22 cellular contexts compared by ENCODE assay signal in the genomic region with DNA sequence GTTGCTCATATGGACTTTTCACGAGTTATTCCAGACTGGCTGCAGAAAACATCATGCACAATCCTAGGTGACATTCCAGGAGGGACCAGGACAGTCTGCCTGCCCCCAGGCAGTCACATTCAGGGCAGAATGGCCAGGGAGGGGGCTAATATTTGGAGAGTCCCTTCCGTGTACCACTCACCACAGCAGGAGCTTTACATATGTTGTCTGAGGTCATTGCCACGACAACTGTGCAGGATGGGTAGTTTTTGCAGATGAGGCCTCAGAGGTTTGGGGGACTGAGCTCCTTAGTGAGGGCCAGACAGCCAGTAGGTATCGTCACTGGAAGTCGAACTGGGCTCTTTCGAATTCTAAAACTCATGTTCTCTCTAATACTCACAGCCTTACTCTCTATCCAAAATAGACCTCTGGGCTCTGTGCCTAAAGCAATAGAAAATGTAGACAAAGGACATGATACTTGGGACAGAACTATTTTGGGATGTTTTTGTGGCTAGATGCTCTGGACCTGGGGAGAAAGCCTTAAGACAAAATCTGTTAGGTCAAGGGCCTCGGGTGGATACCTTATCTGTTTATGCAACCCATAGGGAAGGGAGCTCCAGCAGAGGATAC.
DNase-seq lines count a peak whose midpoint lies in the region; ATAC-seq, FAIRE-seq and TF ChIP-seq lines count a peak whose summit lies in the region.
"Had no signal": no experiment of that assay in that cellular context is flagged by ENCODE, and none has a peak within 500 bp of the region (broad histone marks: within the 10 kb centered on the region; RNA-seq: fewer than 3 reads in every experiment).

No MANE protein-coding gene starts in this region.

- H3K4me1 Mint-ChIP-seq in CD4-positive, alpha-beta T cell (ENCODE audit: low read depth): peaks cover 6% of the 10 kb centered on the region

- H3K36me3 ChIP-seq in right atrium auricular region (no peaks in the 10 kb centered on the region), H1 (ENCODE audit: control insufficient read depth in 2 of 4, insufficient read depth in 4 of 4, low read length in 3 of 4) (no peaks in the 10 kb centered on the region), left ventricle myocardium inferior (no peaks in the 10 kb centered on the region)
- H3K36me3 ChIP-seq: BLaER1 treated with 17β-estradiol and CSF1 and Interleukin-3, amounts not matched to agents 10 nM and 100 nM had no signal

- POLR2A ChIA-PET in H1 (lab: Charles Lee; ENCODE audit: partially characterized antibody): no interaction called here
- POLR2A ChIA-PET in CD4-positive, alpha-beta T cell (lab: Charles Lee): no interaction called here

- WGBS in H1 (ENCODE audit: extremely low coverage in 1 of 2, insufficient coverage in 1 of 2, insufficient read length in 1 of 2, insufficient replicate concordance in 2 of 2, low coverage in 1 of 2, low lambda C conversion rate in 2 of 2, missing lambda C conversion rate in 1 of 2), 2 experiments: 90% methylated on average over 7 of the region's 7 CpGs; no CpG with 5 or more reads in 1 of the 2 experiments

- H3K27me3 ChIP-seq in right atrium auricular region: no peaks in the 10 kb centered on the region
- no peaks in the 10 kb centered on the region; a peak in 1 of 7 replicates for H3K27me3 ChIP-seq in H1 (replicated peaks in 1 of 4; ENCODE audit: control insufficient read depth in 3 of 4, extremely low read depth in 1 of 4, insufficient read depth in 3 of 4, low read length in 3 of 4)
- peaks cover 26% of the 10 kb centered on the region for H3K27me3 ChIP-seq in left ventricle myocardium inferior (ENCODE audit: low read depth)
- H3K27me3 ChIP-seq in CD4-positive, alpha-beta T cell (ENCODE audit: control insufficient read depth, insufficient read depth, low read length): no peaks in the 10 kb centered on the region
- H3K27me3 ChIP-seq: BLaER1 treated with 17β-estradiol and CSF1 and Interleukin-3, amounts not matched to agents 10 nM and 100 nM had no signal

- H3K4ac ChIP-seq in H1 (replicated peaks; ENCODE audit: insufficient read length, low read depth, low read length): no peak overlapping the region

- H3K9me3 ChIP-seq in right atrium auricular region: no peaks in the 10 kb centered on the region
- no peaks in the 10 kb centered on the region for H3K9me3 ChIP-seq in H1 (ENCODE audit: insufficient read depth in 2 of 2, low read depth in 1 of 2, low read length in 1 of 2)
- H3K9me3 ChIP-seq in left ventricle myocardium inferior (replicated peaks): no peaks in the 10 kb centered on the region
- no peaks in the 10 kb centered on the region for H3K9me3 ChIP-seq in CD4-positive, alpha-beta T cell (ENCODE audit: control insufficient read depth, low read length)
- H3K9me3 ChIP-seq: Caco-2 had no signal

- no peak overlapping the region for H2AFZ ChIP-seq in H1 (ENCODE audit: low read length)

- no peak overlapping the region for H3K4me2 ChIP-seq in H1 (ENCODE audit: insufficient read depth in 1 of 2, low read depth in 2 of 2, low read length in 2 of 2)

- H4K20me1 ChIP-seq in H1 (replicated peaks in 1 of 2; ENCODE audit: control insufficient read depth in 1 of 2, insufficient read depth in 2 of 2, low read length in 2 of 2): no peaks in the 10 kb centered on the region
- H4K20me1 ChIP-seq: BLaER1 treated with 17β-estradiol and CSF1 and Interleukin-3, amounts not matched to agents 10 nM and 100 nM had no signal

- H2BK5ac ChIP-seq in H1 (ENCODE audit: low read depth, low read length): no peak overlapping the region

- H3K14ac ChIP-seq in H1 (ENCODE audit: insufficient read length): no peak overlapping the region

- CTCF ChIA-PET in H1 (lab: Charles Lee; ENCODE audit: partially characterized antibody): interaction anchor here (0.7 to 2.5 kb wide), 21 partner anchors 9 to 816 kb away, joined by 3 to 9 read pairs (median 4); no protein-coding TSS in a partner anchor
- CTCF ChIA-PET in CD4-positive, alpha-beta T cell (lab: Charles Lee): no interaction called here

- no peak for FAIRE-seq in H1 (lab: Jason Lieb, UNC)
- FAIRE-seq: A204.1, G401.6, GM12878, HTR-8/SVneo had no signal

- H3K23me2 ChIP-seq in H1 (ENCODE audit: low read depth, low read length): no peaks in the 10 kb centered on the region

- peak; percentile 57 for ATAC-seq in Right ventricle myocardium inferior
- peak; percentile 81 for ATAC-seq in sciatic nerve
- ATAC-seq in CD4-positive, alpha-beta T cell (ENCODE audit: poor library complexity): no peak
- ATAC-seq in HG03520 (IDR thresholded peaks at IDR 0.05; ENCODE audit: unreplicated experiment): no peak
- ATAC-seq in GM21390 (IDR thresholded peaks at IDR 0.05; ENCODE audit: unreplicated experiment): no peak
- ATAC-seq: CD8-positive, alpha-beta T cell; PC-3 had no signal

- H2BK20ac ChIP-seq in H1 (ENCODE audit: low read length): peak overlapping the region; percentile 62; the same call in 1 of the 2 replicates

- no peak overlapping the region for H2AK5ac ChIP-seq in H1 (ENCODE audit: low read depth, low read length)

- H3K4me1 ChIP-seq in right atrium auricular region (peaks cover 0 to 8% of the 10 kb centered on the region in 2 donors), H1 (replicated peaks in 1 of 4; ENCODE audit: control insufficient read depth in 3 of 4, insufficient read depth in 4 of 4, low read length in 3 of 4) (no peaks in the 10 kb centered on the region), left ventricle myocardium inferior (peaks cover 14% of the 10 kb centered on the region)
- H3K4me1 ChIP-seq: Caco-2 had no signal

- no peak for TF ChIP-seq RAD21 in H1 (IDR thresholded peaks at IDR 0.05 in 1 of 2, conservative IDR thresholded peaks at IDR 0.05 in 1 of 2; ENCODE audit: low read depth in 2 of 2, low read length in 2 of 2)

- no peak overlapping the region for H3K27ac Mint-ChIP-seq in CD4-positive, alpha-beta T cell
- H3K27ac Mint-ChIP-seq: CD8-positive, alpha-beta T cell had no signal

- no peak overlapping the region for H3K4me3 ChIP-seq in right atrium auricular region
- H3K4me3 ChIP-seq in H1 (ENCODE audit: extremely low read depth in 1 of 4, insufficient read depth in 2 of 4, low read depth in 3 of 4, low read length in 4 of 4): no peak overlapping the region
- no peak overlapping the region for H3K4me3 ChIP-seq in left ventricle myocardium inferior
- H3K4me3 ChIP-seq: BLaER1 treated with 17β-estradiol and CSF1 and Interleukin-3, amounts not matched to agents 10 nM and 100 nM; GM12878; K562 had no signal

- no peaks in the 10 kb centered on the region for H3K9me3 Mint-ChIP-seq in CD4-positive, alpha-beta T cell
- H3K9me3 Mint-ChIP-seq: CD8-positive, alpha-beta T cell had no signal

- H2BK12ac ChIP-seq in H1 (ENCODE audit: low read depth, low read length): peak overlapping the region; percentile 12; the same call in 1 of the 2 replicates

- no peak overlapping the region for H4K5ac ChIP-seq in H1 (ENCODE audit: insufficient read length, low read depth, low read length)

- no peak overlapping the region for H3K4me3 Mint-ChIP-seq in CD4-positive, alpha-beta T cell
- H3K4me3 Mint-ChIP-seq: CD8-positive, alpha-beta T cell had no signal

- no peak overlapping the region for H2BK120ac ChIP-seq in H1 (replicated peaks; ENCODE audit: low read depth, low read length)

- no peak overlapping the region for H3K9ac ChIP-seq in H1 (replicated peaks in 1 of 4; ENCODE audit: extremely low read depth in 1 of 4, low read depth in 3 of 4, low read length in 3 of 4)
- H3K9ac ChIP-seq: BLaER1 treated with 17β-estradiol and CSF1 and Interleukin-3, amounts not matched to agents 10 nM and 100 nM had no signal

- H3K36me3 Mint-ChIP-seq in CD4-positive, alpha-beta T cell (ENCODE audit: low read depth): no peaks in the 10 kb centered on the region
- H3K36me3 Mint-ChIP-seq: CD8-positive, alpha-beta T cell had no signal

- no peak overlapping the region for H3K23ac ChIP-seq in H1 (ENCODE audit: insufficient read length)

- TF ChIP-seq CTCF in right atrium auricular region (IDR thresholded peaks at IDR 0.05): no peak
- no peak for TF ChIP-seq CTCF in H1 (IDR thresholded peaks at IDR 0.05; ENCODE audit: control extremely low read depth in 1 of 3, insufficient read depth in 1 of 3, low read depth in 1 of 3, low read length in 3 of 3)
- no peak for TF ChIP-seq CTCF in left ventricle myocardium inferior (IDR thresholded peaks at IDR 0.05; ENCODE audit: borderline replicate concordance)
- TF ChIP-seq CTCF in CD4-positive, alpha-beta T cell (IDR thresholded peaks at IDR 0.05): no peak

- intact Hi-C loops in Right ventricle myocardium inferior (cut with DNase I) (loop anchor here (5.0 kb wide), 2 partner anchors 95 to 340 kb away; partner anchors contain the start of gene MAF), left ventricle myocardium inferior (cut with micrococcal nuclease) (no loop called here), sciatic nerve (cut with DNase I) (no loop called here)
- intact Hi-C loops in CD4-positive, alpha-beta T cell (cut with DNase I, micrococcal nuclease): no loop called here

- H3K79me1 ChIP-seq in H1 (ENCODE audit: low read depth, low read length): no peaks in the 10 kb centered on the region

- TF ChIP-seq POLR2A in H1 (IDR thresholded peaks at IDR 0.05; ENCODE audit: control extremely low read depth in 1 of 2, low read depth in 2 of 2, low read length in 2 of 2): no peak

- H3K27ac ChIP-seq in right atrium auricular region (no peak overlapping the region), H1 (ENCODE audit: low read depth, low read length) (no peak overlapping the region), left ventricle myocardium inferior (replicated peaks) (peak overlapping the region; percentile 79)
- no peak overlapping the region for H3K27ac ChIP-seq in CD4-positive, alpha-beta T cell (ENCODE audit: low read depth, low read length)
- H3K27ac ChIP-seq: BLaER1 treated with 17β-estradiol and CSF1 and Interleukin-3, amounts not matched to agents 10 nM and 100 nM had no signal

- no peak for TF ChIP-seq EP300 in H1 (IDR thresholded peaks at IDR 0.05; ENCODE audit: borderline replicate concordance in 1 of 2, low read depth in 2 of 2, low read length in 2 of 2)

- H4K8ac ChIP-seq in H1 (ENCODE audit: extremely low read depth, insufficient read depth, low read length): no peak overlapping the region

- H3K27me3 Mint-ChIP-seq in CD4-positive, alpha-beta T cell: peaks cover 38% of the 10 kb centered on the region

- no peak overlapping the region for H3K56ac ChIP-seq in H1 (replicated peaks; ENCODE audit: insufficient read length, low read depth, low read length)

- H2BK15ac ChIP-seq in H1 (ENCODE audit: low read length): peak overlapping the region; percentile 32; the same call in 1 of the 2 replicates

- H3K79me2 ChIP-seq in H1 (ENCODE audit: control insufficient read depth in 1 of 2, insufficient read depth in 2 of 2, low read length in 2 of 2): no peaks in the 10 kb centered on the region

- H4K91ac ChIP-seq in H1 (replicated peaks; ENCODE audit: insufficient read length, low read length): no peak overlapping the region

- no peak for DNase-seq in Right ventricle myocardium inferior (ENCODE audit: missing footprints)
- no peak for DNase-seq in right atrium auricular region (ENCODE audit: low spot score)
- no peak for DNase-seq in H1 (ENCODE audit: low read depth in 1 of 2, low spot score in 2 of 2)
- no peak for DNase-seq in left ventricle myocardium inferior
- no peak for DNase-seq in sciatic nerve (ENCODE audit: low spot score)
- no peak for DNase-seq in CD4-positive, alpha-beta T cell
- DNase-seq: MM.1S, NCI-H1417, NCI-H187 treated with DMSO at 0.1 percent for 48 hours, NCI-H2171 treated with DMSO at 0.1 percent for 48 hours, NCI-H524 treated with DMSO at 0.1 percent for 48 hours, PC-3 had no signal

- no peak overlapping the region for H3K18ac ChIP-seq in H1 (ENCODE audit: extremely low read depth, low read length)

Comparison
In these comparisons a context has a peak if more than half of its experiments do, and no peak if none do; other contexts are left out.
1. ATAC-seq: peak in Right ventricle myocardium inferior (single experiment) and sciatic nerve (single experiment); none in CD4-positive, alpha-beta T cell (single experiment), HG03520 (single experiment) and GM21390 (single experiment).